ENCODE assay signal across 21 cellular contexts in the genomic region with DNA sequence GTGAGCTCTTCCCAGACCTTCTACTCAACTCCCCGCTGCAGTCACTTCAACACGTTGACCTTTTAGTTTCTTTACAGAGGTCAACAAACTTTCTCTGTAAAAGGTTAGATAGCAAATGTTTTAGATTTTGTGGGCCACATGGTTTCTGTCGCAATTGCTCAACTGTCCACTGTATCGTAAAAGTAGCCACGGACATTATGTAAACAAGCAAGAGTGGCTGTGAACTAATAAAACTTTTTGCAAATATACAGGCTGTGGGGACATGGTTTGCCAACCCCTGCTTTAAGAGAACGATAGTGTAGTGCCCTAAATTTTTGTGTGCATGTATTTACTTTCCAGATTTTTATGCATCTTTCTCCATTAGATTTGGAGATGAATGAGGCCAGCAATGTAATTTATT.
"Had no signal": no experiment of that assay in that cellular context is flagged by ENCODE, and none has a peak within 500 bp of the region (broad histone marks: within the 10 kb centered on the region; RNA-seq: fewer than 3 reads in every experiment).

No MANE protein-coding gene starts in this region.

- H3K4me1 Mint-ChIP-seq: nephron; stimulated activated naive B cell treated with anti-CD40 and anti-IgM and Interleukin-4, amounts not matched to agents 10 μg/mL and 1 μg/mL and 100 μg/mL, for 72 hours had no signal

- ATAC-seq: left lobe of liver; naive thymus-derived CD4-positive, alpha-beta T cell; psoas muscle; right cardiac atrium; stimulated activated naive B cell treated with anti-CD40 and anti-IgM and Interleukin-4, amounts not matched to agents 10 μg/mL and 1 μg/mL and 100 μg/mL, for 72 hours had no signal

- H3K4me3 Mint-ChIP-seq: naive thymus-derived CD4-positive, alpha-beta T cell; nephron; stimulated activated naive B cell treated with anti-CD40 and anti-IgM and Interleukin-4, amounts not matched to agents 10 μg/mL and 1 μg/mL and 100 μg/mL, for 72 hours; stimulated activated naive CD8-positive, alpha-beta T cell treated with anti-CD3 and anti-CD28 coated beads, Interleukin-15, Interleukin-2, amounts not matched to agents 100 ng/mL and 50 ng/mL, for 24 hours had no signal

- H3K36me3 Mint-ChIP-seq: naive thymus-derived CD4-positive, alpha-beta T cell; stimulated activated naive B cell treated with anti-CD40 and anti-IgM and Interleukin-4, amounts not matched to agents 10 μg/mL and 1 μg/mL and 100 μg/mL, for 72 hours had no signal

- H3K9me3 Mint-ChIP-seq: stimulated activated naive B cell treated with anti-CD40 and anti-IgM and Interleukin-4, amounts not matched to agents 10 μg/mL and 1 μg/mL and 100 μg/mL, for 72 hours had no signal

- H3K27me3 Mint-ChIP-seq: naive thymus-derived CD4-positive, alpha-beta T cell had no signal

- H3K27ac ChIP-seq: dorsolateral prefrontal cortex, esophagus muscularis mucosa, psoas muscle, skin epidermis, thoracic aorta, tibial nerve, upper lobe of left lung had no signal

- H3K27ac Mint-ChIP-seq: stimulated activated naive B cell treated with anti-CD40 and anti-IgM and Interleukin-4, amounts not matched to agents 10 μg/mL and 1 μg/mL and 100 μg/mL, for 72 hours; stimulated activated naive CD8-positive, alpha-beta T cell treated with anti-CD3 and anti-CD28 coated beads, Interleukin-15, Interleukin-2, amounts not matched to agents 100 ng/mL and 50 ng/mL, for 24 hours had no signal

- DNase-seq: cerebellar nuclear complex; dorsolateral prefrontal cortex; effector CD4-positive, alpha-beta T cell; mammary epithelial cell; mesendoderm; midbrain; naive thymus-derived CD4-positive, alpha-beta T cell; nucleus accumbens; psoas muscle; right cardiac atrium; stimulated activated CD4-positive, alpha-beta T cell treated with anti-CD3 and anti-CD28 coated beads, Interleukin-15, amount 100 ng/mL, for 24 hours; stimulated activated CD4-positive, alpha-beta T cell treated with anti-CD3 and anti-CD28 coated beads, Interleukin-2, amount 100 ng/mL, for 48 hours; stimulated activated naive B cell treated with anti-CD40 and anti-IgM and Interleukin-4, amounts not matched to agents 10 μg/mL and 1 μg/mL and 100 μg/mL, for 72 hours; upper lobe of left lung had no signal
